8 cellular contexts compared by ENCODE assay signal in genomic region chr16:4734063-4734729, GRCh38. TPM values are rescaled to one million over a fixed set of nuclear protein-coding genes. Genes with fewer than 3 reads are reported as not detected.
DNase-seq lines count a peak whose midpoint lies in the region; ATAC-seq lines count a peak whose summit lies in the region.

ANKS3 (minus strand) TSS chr16:4734271; CDS start chr16:4730149, 4,122 bp downstream.
DNAAF8 (plus strand) TSS chr16:4734537; CDS start chr16:4736515, 1,978 bp downstream.

- peaks cover 13% of the 10 kb centered on the region for H3K4me1 Mint-ChIP-seq in activated CD4-positive, alpha-beta T cell treated with anti-CD3 and anti-CD28 coated beads for 36 hours

- DNase-seq in Ammon's horn (ENCODE audit: low spot score) (peak; percentile 99), NCI-H460 (ENCODE audit: extremely low read depth, low read depth) (peak; percentile 97)
- peak; percentile 88 for DNase-seq in activated CD4-positive, alpha-beta T cell treated with anti-CD3 and anti-CD28 coated beads for 36 hours
- DNase-seq in stimulated activated CD4-positive, alpha-beta T cell treated with anti-CD3 and anti-CD28 coated beads, Interleukin-1b, Interleukin-23, amount 100 ng/mL, for 24 hours (ENCODE audit: low read depth in 4 of 4, low spot score in 1 of 4) = peak; percentile 39 to 75 (median 60)

- H3K36me3 Mint-ChIP-seq in activated CD4-positive, alpha-beta T cell treated with anti-CD3 and anti-CD28 coated beads for 36 hours (ENCODE audit: low read depth) = peaks cover 3% of the 10 kb centered on the region

- no peaks in the 10 kb centered on the region for H3K9me3 Mint-ChIP-seq in activated CD4-positive, alpha-beta T cell treated with anti-CD3 and anti-CD28 coated beads for 36 hours (ENCODE audit: low read depth)

- H3K27me3 ChIP-seq in layer of hippocampus (ENCODE audit: control insufficient read depth, insufficient read depth, low read length) = no peaks in the 10 kb centered on the region

- H3K27ac Mint-ChIP-seq in activated CD4-positive, alpha-beta T cell treated with anti-CD3 and anti-CD28 coated beads for 36 hours = peak within 1 kb of the TSS; percentile 58

- POLR2A ChIA-PET in activated CD4-positive, alpha-beta T cell treated with anti-CD3 and anti-CD28 coated beads for 36 hours (lab: Charles Lee) = interaction anchor here (0.6 to 1.8 kb wide), 10 partner anchors 34 to 318 kb away, joined by 3 to 10 read pairs (median 5); partner anchors contain the start of genes MGRN1, NUDT16L1 and ROGDI

- peak within 1 kb of the TSS; percentile 86 for H3K4me3 Mint-ChIP-seq in activated CD4-positive, alpha-beta T cell treated with anti-CD3 and anti-CD28 coated beads for 36 hours

- intact Hi-C loops in activated CD4-positive, alpha-beta T cell treated with anti-CD3 and anti-CD28 coated beads for 36 hours (cut with DNase I, micrococcal nuclease) = loop anchor here (1.0 to 2.0 kb wide), 21 partner anchors 33 to 854 kb away; partner anchors contain the start of genes MGRN1 (in 2 of the 2), NUDT16L1 (in 2 of the 2), ROGDI (in 2 of the 2) and ZNF500 (in 2 of the 2)

- peak; percentile 65 for ATAC-seq in GM19043 (IDR thresholded peaks at IDR 0.05; ENCODE audit: low read depth, unreplicated experiment)
- peak; percentile 75 for ATAC-seq in HG03354 (IDR thresholded peaks at IDR 0.05; ENCODE audit: poor library complexity, severe bottlenecking, unreplicated experiment)
- peak; percentile 82 for ATAC-seq in activated CD4-positive, alpha-beta T cell treated with anti-CD3 and anti-CD28 coated beads for 36 hours

- H3K27ac ChIP-seq in cingulate gyrus (ENCODE audit: low read depth, low read length) (peak within 1 kb of the TSS; percentile 77), layer of hippocampus (ENCODE audit: low read depth, low read length) (peak within 1 kb of the TSS; percentile 83)

- H3K27me3 Mint-ChIP-seq in activated CD4-positive, alpha-beta T cell treated with anti-CD3 and anti-CD28 coated beads for 36 hours = no peaks in the 10 kb centered on the region

- CTCF ChIA-PET in activated CD4-positive, alpha-beta T cell treated with anti-CD3 and anti-CD28 coated beads for 36 hours (lab: Charles Lee) = interaction anchor here (0.6 to 1.8 kb wide), 12 partner anchors 9 to 480 kb away, joined by 3 to 7 read pairs (median 4); partner anchors contain the start of genes NUDT16L1 and ROGDI

RNA-seq across cellular contexts. Expression of gene ANKS3, which starts in this region (rescaled TPM):
- 8.2 and 13.8 TPM in 2 replicates for total RNA-seq in NCI-H460 (2014; rRNA removed; shearing (Covaris generic))
- 70.0 and 86.9 TPM in 2 replicates for polyA plus RNA-seq in NCI-H460 (2014; cell fraction: nucleus; rRNA removed)
- total RNA-seq in activated CD4-positive, alpha-beta T cell treated with anti-CD3 and anti-CD28 coated beads for 36 hours = 10 to 100 TPM; 12.1 to 14.1 TPM

RNA-seq across cellular contexts. Expression of gene DNAAF8, which starts in this region (rescaled TPM):
- 0.15 and 0.26 TPM in 2 replicates for total RNA-seq in NCI-H460 (2014; rRNA removed; shearing (Covaris generic))
- polyA plus RNA-seq in NCI-H460 (2014; cell fraction: nucleus; rRNA removed) = 0.31 TPM in 1 of 2 replicates, not detected in the other
- under 1 TPM; 0.11 to 0.16 TPM for total RNA-seq in activated CD4-positive, alpha-beta T cell treated with anti-CD3 and anti-CD28 coated beads for 36 hours

Comparison
In these comparisons a context has a peak if more than half of its experiments do, and no peak if none do; other contexts are left out.
1. Peak in every context shown above with its lines: DNase-seq, ATAC-seq and H3K27ac ChIP-seq.